Comparison of ENCODE assay signal across 9 cellular contexts in genomic region chr2:54666131-54666637, GRCh38. TPM values are rescaled to one million over a fixed set of nuclear protein-coding genes. Genes with fewer than 3 reads are reported as not detected.
A peak's percentile ranks its signal among the peaks of the same experiment; 100 is the strongest.
DNase-seq lines count a peak whose midpoint lies in the region; ATAC-seq, FAIRE-seq and TF ChIP-seq lines count a peak whose summit lies in the region.
"Had no signal": no experiment of that assay in that cellular context is flagged by ENCODE, and none has a peak within 500 bp of the region (broad histone marks: within the 10 kb centered on the region; RNA-seq: fewer than 3 reads in every experiment).

No MANE protein-coding gene starts in this region.

- CTCF ChIA-PET in CD4-positive, alpha-beta memory T cell (lab: Charles Lee; ENCODE audit: partially characterized antibody), result interaction anchor here (0.6 to 3.4 kb wide), 23 partner anchors 8 to 559 kb away, joined by 3 to 34 read pairs (median 5); no protein-coding TSS in a partner anchor

- H3K9me3 Mint-ChIP-seq in CD4-positive, alpha-beta memory T cell, result no peaks in the 10 kb centered on the region
- H3K9me3 Mint-ChIP-seq: activated CD4-positive, alpha-beta T cell treated with anti-CD3 and anti-CD28 coated beads, Interleukin-2, amount 10 ng/mL, durations not matched to agents 7 days and 5 days had no signal

- H3K4me1 ChIP-seq in CD4-positive, alpha-beta memory T cell (ENCODE audit: insufficient read depth, low read length), result no peaks in the 10 kb centered on the region
- peaks cover 0 to 32% (median 31%) of the 10 kb centered on the region in 3 donors for H3K4me1 ChIP-seq in pancreas

- peaks cover 0 to 13% (median 3%) of the 10 kb centered on the region in 4 donors for H3K4me1 Mint-ChIP-seq in CD4-positive, alpha-beta memory T cell

- H3K27ac ChIP-seq in CD4-positive, alpha-beta memory T cell (ENCODE audit: low read depth, low read length), result no peak overlapping the region
- H3K27ac ChIP-seq in pancreas, result peak overlapping the region in 3 of 4 donors; percentile 12 to 69 (median 67)

- no peaks in the 10 kb centered on the region for H3K9me3 ChIP-seq in CD4-positive, alpha-beta memory T cell (ENCODE audit: control insufficient read depth in 1 of 2, low read length in 2 of 2)
- no peaks in the 10 kb centered on the region for H3K9me3 ChIP-seq in pancreas

- FAIRE-seq in pancreas (lab: Jason Lieb, UNC), result no peak

- DNase-seq in CD4-positive, alpha-beta memory T cell, result no peak
- DNase-seq in fibroblast of the aortic adventitia (ENCODE audit: low read depth) (peak; percentile 81), pancreas (no peak), NCI-H1436 treated with DMSO at 0.1 percent for 48 hours (lab: John Stamatoyannopoulos, UW) (no peak)

- ATAC-seq in SK-N-SH treated with all-trans-retinoic acid at 6 μM for 48 hours (peak; percentile 59), pancreas (peak in 3 of 4 donors; percentile 14 to 42 (median 19)), HG03378 (IDR thresholded peaks at IDR 0.05; ENCODE audit: unreplicated experiment) (no peak), GM19455 (IDR thresholded peaks at IDR 0.05; ENCODE audit: unreplicated experiment) (no peak), GM19397 (IDR thresholded peaks at IDR 0.05; ENCODE audit: unreplicated experiment) (no peak)

- no peak overlapping the region for H3K4me3 Mint-ChIP-seq in CD4-positive, alpha-beta memory T cell
- H3K4me3 Mint-ChIP-seq: activated CD4-positive, alpha-beta T cell treated with anti-CD3 and anti-CD28 coated beads, Interleukin-2, amount 10 ng/mL, durations not matched to agents 7 days and 5 days had no signal

- POLR2A ChIA-PET in CD4-positive, alpha-beta memory T cell (lab: Charles Lee; ENCODE audit: partially characterized antibody), result no interaction called here

- H3K4me3 ChIP-seq in CD4-positive, alpha-beta memory T cell (ENCODE audit: low read length in 2 of 2), result no peak overlapping the region
- H3K4me3 ChIP-seq in fibroblast of the aortic adventitia (ENCODE audit: low read depth, low read length) (no peak overlapping the region), pancreas (no peak overlapping the region)

- intact Hi-C loops in CD4-positive, alpha-beta memory T cell (cut with micrococcal nuclease), result no loop called here
- intact Hi-C loops in pancreas (cut with DNase I), result loop anchor here in 1 of 3 donors (10.0 kb wide), 1 partner anchor 141 kb away; no protein-coding TSS in a partner anchor

- TF ChIP-seq CTCF in fibroblast of the aortic adventitia (IDR thresholded peaks at IDR 0.05; ENCODE audit: insufficient read depth, low read length) (no peak), pancreas (IDR thresholded peaks at IDR 0.05) (no peak)

- WGBS in pancreas, 2 donors, result 36 to 47% methylated on average over 3 of the region's 3 CpGs

- H3K27me3 ChIP-seq in CD4-positive, alpha-beta memory T cell (ENCODE audit: insufficient read depth, low read length), result no peaks in the 10 kb centered on the region
- H3K27me3 ChIP-seq in pancreas, result no peaks in the 10 kb centered on the region

- peaks cover 76% of the 10 kb centered on the region for H3K36me3 ChIP-seq in CD4-positive, alpha-beta memory T cell (ENCODE audit: insufficient read depth, low read length)
- H3K36me3 ChIP-seq in pancreas, result peaks cover 0 to 53% (median 23%) of the 10 kb centered on the region in 3 donors

- H3K36me3 Mint-ChIP-seq in CD4-positive, alpha-beta memory T cell, result peaks cover 86 to 92% of the 10 kb centered on the region in 2 donors

- peak overlapping the region in 6 of 7 donors; percentile 48 to 77 (median 70) for H3K27ac Mint-ChIP-seq in CD4-positive, alpha-beta memory T cell

- H3K27me3 Mint-ChIP-seq in CD4-positive, alpha-beta memory T cell, result no peaks in the 10 kb centered on the region
- H3K27me3 Mint-ChIP-seq: activated CD4-positive, alpha-beta T cell treated with anti-CD3 and anti-CD28 coated beads, Interleukin-2, amount 10 ng/mL, durations not matched to agents 7 days and 5 days had no signal

TF ChIP-seq in SK-N-SH treated with all-trans-retinoic acid at 6 μM for 48 hours, 23 proteins besides CTCF, POLR2A, EP300 and RAD21:
- TF ChIP-seq OSR1 (CRISPR knock-in tag; IDR thresholded peaks at IDR 0.05), result no peak
- no peak for TF ChIP-seq GLIS3 (CRISPR knock-in tag; IDR thresholded peaks at IDR 0.05)
- no peak for TF ChIP-seq ZFP30 (CRISPR knock-in tag; IDR thresholded peaks at IDR 0.05)
- no peak for TF ChIP-seq ZNF8 (CRISPR knock-in tag; IDR thresholded peaks at IDR 0.05)
- TF ChIP-seq RARB (CRISPR knock-in tag; IDR thresholded peaks at IDR 0.05), result no peak
- TF ChIP-seq POU6F1 (CRISPR knock-in tag; IDR thresholded peaks at IDR 0.05; ENCODE audit: borderline replicate concordance, low read depth), result no peak
- no peak for TF ChIP-seq PPARA (CRISPR knock-in tag; IDR thresholded peaks at IDR 0.05; ENCODE audit: borderline replicate concordance)
- no peak for TF ChIP-seq ZNF565 (CRISPR knock-in tag; conservative IDR thresholded peaks at IDR 0.05; ENCODE audit: low read depth)
- no peak for TF ChIP-seq CREB5 (CRISPR knock-in tag; IDR thresholded peaks at IDR 0.05; ENCODE audit: low read depth)
- no peak for TF ChIP-seq SNAI2 (CRISPR knock-in tag; IDR thresholded peaks at IDR 0.05)
- no peak for TF ChIP-seq ARNTL (CRISPR knock-in tag; IDR thresholded peaks at IDR 0.05; ENCODE audit: borderline replicate concordance, low read depth)
- TF ChIP-seq CSDC2 (CRISPR knock-in tag; IDR thresholded peaks at IDR 0.05), result no peak
- TF ChIP-seq ESRRG (CRISPR knock-in tag; IDR thresholded peaks at IDR 0.05), result no peak
- TF ChIP-seq ZNF70 (CRISPR knock-in tag; IDR thresholded peaks at IDR 0.05), result no peak
- TF ChIP-seq CSRNP3 (CRISPR knock-in tag; IDR thresholded peaks at IDR 0.05), result no peak
- TF ChIP-seq ISL1 (CRISPR knock-in tag; IDR thresholded peaks at IDR 0.05), result no peak
- TF ChIP-seq TOX (CRISPR knock-in tag; IDR thresholded peaks at IDR 0.05; ENCODE audit: borderline replicate concordance), result no peak

RNA-seq across cellular contexts. Expression of gene EML6, which starts 57.3 kb away (rescaled TPM):
- 1 to 10 TPM; 1.8 to 3.9 TPM for total RNA-seq in CD4-positive, alpha-beta memory T cell
- under 1 TPM in 1 of 2 donors, not detected in 1; 0.02 TPM for polyA plus RNA-seq in CD4-positive, alpha-beta memory T cell
- total RNA-seq in fibroblast of the aortic adventitia (ENCODE audit: low replicate concordance) (0.49 and 2.8 TPM in 2 replicates), pancreas (1 to 10 TPM; 1.2 to 2.9 (median 2.1) TPM)
- 1 to 10 TPM; 2.3 to 4.9 TPM for polyA plus RNA-seq in pancreas

Comparison
In these comparisons a context has a peak if more than half of its experiments do, and no peak if none do; other contexts are left out.
1. ATAC-seq: peak in SK-N-SH treated with all-trans-retinoic acid at 6 μM for 48 hours (single experiment) and pancreas (3 of 4); none in HG03378 (single experiment), GM19455 (single experiment) and GM19397 (single experiment).